In the genomic region with DNA sequence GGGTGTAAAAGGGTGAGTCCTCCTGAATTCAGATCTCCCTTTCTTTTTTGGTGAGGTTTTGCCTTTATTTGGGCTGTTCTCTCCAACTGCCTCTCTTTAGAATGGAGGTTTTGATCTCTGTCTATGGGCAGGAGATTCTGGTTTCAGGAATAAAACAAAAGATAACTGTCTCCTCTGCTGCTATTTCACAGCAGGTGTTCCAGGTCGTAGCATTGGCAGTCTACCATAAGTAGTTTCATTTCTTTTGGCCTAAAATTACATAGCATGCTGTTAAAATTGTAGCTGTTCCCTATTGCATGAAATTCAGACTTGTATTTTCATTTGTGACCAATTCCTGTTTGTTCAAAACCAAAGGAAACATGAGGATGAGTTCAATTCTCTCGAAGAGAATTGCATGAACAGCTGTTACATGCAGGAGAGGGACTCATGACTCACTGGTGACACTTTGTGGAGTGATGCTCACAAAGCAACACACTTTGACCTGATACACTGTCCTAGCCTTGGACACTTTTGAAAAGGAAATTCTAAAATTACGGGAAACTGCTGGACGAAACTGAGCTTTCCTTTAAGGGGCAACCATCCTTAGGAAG, we compare ENCODE assay signal across 1 cellular context.
TF ChIP-seq lines count a peak whose summit lies in the region.

No MANE protein-coding gene starts in this region.

TF ChIP-seq in WTC11, 78 proteins besides CTCF, POLR2A, EP300 and RAD21 (continued from another document):
- TF ChIP-seq, protein P1, sequence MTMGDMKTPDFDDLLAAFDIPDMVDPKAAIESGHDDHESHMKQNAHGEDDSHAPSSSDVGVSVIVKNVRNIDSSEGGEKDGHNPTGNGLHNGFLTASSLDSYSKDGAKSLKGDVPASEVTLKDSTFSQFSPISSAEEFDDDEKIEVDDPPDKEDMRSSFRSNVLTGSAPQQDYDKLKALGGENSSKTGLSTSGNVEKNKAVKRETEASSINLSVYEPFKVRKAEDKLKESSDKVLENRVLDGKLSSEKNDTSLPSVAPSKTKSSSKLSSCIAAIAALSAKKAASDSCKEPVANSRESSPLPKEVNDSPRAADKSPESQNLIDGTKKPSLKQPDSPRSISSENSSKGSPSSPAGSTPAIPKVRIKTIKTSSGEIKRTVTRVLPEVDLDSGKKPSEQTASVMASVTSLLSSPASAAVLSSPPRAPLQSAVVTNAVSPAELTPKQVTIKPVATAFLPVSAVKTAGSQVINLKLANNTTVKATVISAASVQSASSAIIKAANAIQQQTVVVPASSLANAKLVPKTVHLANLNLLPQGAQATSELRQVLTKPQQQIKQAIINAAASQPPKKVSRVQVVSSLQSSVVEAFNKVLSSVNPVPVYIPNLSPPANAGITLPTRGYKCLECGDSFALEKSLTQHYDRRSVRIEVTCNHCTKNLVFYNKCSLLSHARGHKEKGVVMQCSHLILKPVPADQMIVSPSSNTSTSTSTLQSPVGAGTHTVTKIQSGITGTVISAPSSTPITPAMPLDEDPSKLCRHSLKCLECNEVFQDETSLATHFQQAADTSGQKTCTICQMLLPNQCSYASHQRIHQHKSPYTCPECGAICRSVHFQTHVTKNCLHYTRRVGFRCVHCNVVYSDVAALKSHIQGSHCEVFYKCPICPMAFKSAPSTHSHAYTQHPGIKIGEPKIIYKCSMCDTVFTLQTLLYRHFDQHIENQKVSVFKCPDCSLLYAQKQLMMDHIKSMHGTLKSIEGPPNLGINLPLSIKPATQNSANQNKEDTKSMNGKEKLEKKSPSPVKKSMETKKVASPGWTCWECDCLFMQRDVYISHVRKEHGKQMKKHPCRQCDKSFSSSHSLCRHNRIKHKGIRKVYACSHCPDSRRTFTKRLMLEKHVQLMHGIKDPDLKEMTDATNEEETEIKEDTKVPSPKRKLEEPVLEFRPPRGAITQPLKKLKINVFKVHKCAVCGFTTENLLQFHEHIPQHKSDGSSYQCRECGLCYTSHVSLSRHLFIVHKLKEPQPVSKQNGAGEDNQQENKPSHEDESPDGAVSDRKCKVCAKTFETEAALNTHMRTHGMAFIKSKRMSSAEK (CRISPR knock-in tag; IDR thresholded peaks at IDR 0.05; ENCODE audit: borderline replicate concordance), result no peak
- TF ChIP-seq, protein P2, sequence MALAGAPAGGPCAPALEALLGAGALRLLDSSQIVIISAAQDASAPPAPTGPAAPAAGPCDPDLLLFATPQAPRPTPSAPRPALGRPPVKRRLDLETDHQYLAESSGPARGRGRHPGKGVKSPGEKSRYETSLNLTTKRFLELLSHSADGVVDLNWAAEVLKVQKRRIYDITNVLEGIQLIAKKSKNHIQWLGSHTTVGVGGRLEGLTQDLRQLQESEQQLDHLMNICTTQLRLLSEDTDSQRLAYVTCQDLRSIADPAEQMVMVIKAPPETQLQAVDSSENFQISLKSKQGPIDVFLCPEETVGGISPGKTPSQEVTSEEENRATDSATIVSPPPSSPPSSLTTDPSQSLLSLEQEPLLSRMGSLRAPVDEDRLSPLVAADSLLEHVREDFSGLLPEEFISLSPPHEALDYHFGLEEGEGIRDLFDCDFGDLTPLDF (CRISPR knock-in tag; IDR thresholded peaks at IDR 0.05), result no peak
- TF ChIP-seq ZNF138 (CRISPR knock-in tag; conservative IDR thresholded peaks at IDR 0.05), result no peak
- TF ChIP-seq TCF7 (CRISPR knock-in tag; IDR thresholded peaks at IDR 0.05; ENCODE audit: low read depth), result no peak
- TF ChIP-seq ZBTB43 (CRISPR knock-in tag; IDR thresholded peaks at IDR 0.05), result no peak
- TF ChIP-seq ZNF219 (CRISPR knock-in tag; IDR thresholded peaks at IDR 0.05; ENCODE audit: borderline replicate concordance), result no peak
- TF ChIP-seq GRHL2 (CRISPR knock-in tag; IDR thresholded peaks at IDR 0.05; ENCODE audit: insufficient replicate concordance, severe bottlenecking), result no peak
- TF ChIP-seq, protein P3, sequence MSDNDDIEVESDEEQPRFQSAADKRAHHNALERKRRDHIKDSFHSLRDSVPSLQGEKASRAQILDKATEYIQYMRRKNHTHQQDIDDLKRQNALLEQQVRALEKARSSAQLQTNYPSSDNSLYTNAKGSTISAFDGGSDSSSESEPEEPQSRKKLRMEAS (CRISPR knock-in tag; IDR thresholded peaks at IDR 0.05), result no peak
- TF ChIP-seq CREB1 (CRISPR knock-in tag; IDR thresholded peaks at IDR 0.05), result no peak
